In genomic region chr16:84403435-84403834, GRCh38 we compare ENCODE assay signal across 5 cellular contexts. TPM values are rescaled to one million over a fixed set of nuclear protein-coding genes. Genes with fewer than 3 reads are reported as not detected.
"Had no signal": no experiment of that assay in that cellular context is flagged by ENCODE, and none has a peak within 500 bp of the region (broad histone marks: within the 10 kb centered on the region; RNA-seq: fewer than 3 reads in every experiment).

No MANE protein-coding gene starts in this region.

RNA-seq across cellular contexts. Expression of gene ATP2C2, which starts 35.1 kb away (rescaled TPM):
- total RNA-seq: naive thymus-derived CD8-positive, alpha-beta T cell; natural killer cell treated with Interleukin-12 subunit alpha and Interleukin-12 subunit beta and Interleukin-15 and Interleukin-18, amount 100 ng/mL, for 72 hours; osteocyte; pulmonary artery endothelial cell; right atrium auricular region had no signal
- polyA plus RNA-seq: naive thymus-derived CD8-positive, alpha-beta T cell had no signal
